10 cellular contexts compared by ENCODE assay signal in the genomic region with DNA sequence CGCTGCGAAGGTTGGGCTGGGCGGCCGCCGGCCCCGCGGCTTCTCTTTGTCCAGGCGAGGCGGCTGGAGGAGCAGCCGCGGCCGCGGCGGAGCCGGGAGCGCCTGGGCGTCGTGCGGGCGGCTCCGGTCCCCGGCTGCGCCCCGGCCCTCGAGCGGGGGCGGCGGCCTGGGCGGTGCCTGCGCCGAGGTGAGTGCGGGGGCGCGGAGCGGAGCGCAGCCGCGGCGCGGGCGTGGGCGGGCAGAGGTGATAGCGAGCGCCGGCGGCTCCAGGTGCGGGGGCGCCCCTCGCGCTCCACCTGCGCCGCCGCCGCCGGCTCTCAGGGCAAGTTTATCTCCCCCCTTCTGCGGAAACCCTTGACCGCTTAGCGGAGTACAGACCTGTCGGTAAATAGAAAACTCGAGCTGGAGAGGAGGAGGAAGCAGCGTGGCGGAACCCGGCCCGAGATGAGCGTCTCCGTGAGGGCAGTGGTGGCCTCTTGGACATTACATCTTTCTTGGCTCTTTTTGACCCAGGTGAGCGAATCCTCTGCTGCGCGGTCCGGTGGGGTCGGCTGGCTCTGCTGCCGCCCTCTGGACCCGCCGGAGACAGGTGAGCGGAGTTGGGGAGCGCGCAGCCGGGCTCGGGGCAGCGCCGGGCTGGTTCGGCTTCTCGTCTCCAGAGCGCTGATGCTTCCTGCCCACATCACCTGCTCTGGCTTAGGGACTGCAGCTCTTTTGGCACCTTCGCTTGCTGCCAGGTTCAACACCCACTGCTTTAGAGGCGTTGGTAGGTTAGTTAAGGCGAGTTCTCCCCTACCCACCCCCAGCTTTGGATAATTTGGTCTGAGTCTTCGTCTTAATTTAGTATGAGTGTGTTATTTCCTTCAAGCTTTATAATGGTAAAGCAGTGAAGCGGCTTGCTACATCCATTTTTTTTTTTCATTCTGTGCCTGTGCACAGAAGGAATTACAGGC. TPM values are rescaled to one million over a fixed set of nuclear protein-coding genes. Genes with fewer than 3 reads are reported as not detected.
DNase-seq lines count a peak whose midpoint lies in the region; ATAC-seq and TF ChIP-seq lines count a peak whose summit lies in the region.
"Had no signal": no experiment of that assay in that cellular context is flagged by ENCODE, and none has a peak within 500 bp of the region (broad histone marks: within the 10 kb centered on the region; RNA-seq: fewer than 3 reads in every experiment).

A gene (plus strand): TSS at position 241 of the 953 bp plus-strand sequence.

- no peaks in the 10 kb centered on the region for H3K36me3 ChIP-seq in heart right ventricle

- H3K27me3 Mint-ChIP-seq in activated T-helper 2 cell treated with anti-CD3 and anti-CD28 coated beads, Interferon-gamma antibody, Interleukin-2, Interleukin-4, amounts not matched to agents 10 μg/mL and 5 μg/mL and 100 μg/mL, durations not matched to agents 14 hours and 24 hours and 36 hours (ENCODE audit: low read depth), result peaks cover 48% of the 10 kb centered on the region

- H3K4me1 Mint-ChIP-seq in activated T-helper 2 cell treated with anti-CD3 and anti-CD28 coated beads, Interferon-gamma antibody, Interleukin-2, Interleukin-4, amounts not matched to agents 10 μg/mL and 5 μg/mL and 100 μg/mL, durations not matched to agents 14 hours and 24 hours and 36 hours (ENCODE audit: low read depth), result no peaks in the 10 kb centered on the region

- ATAC-seq in heart right ventricle (peak; percentile 13 to 66 (median 50)), HG02571 (IDR thresholded peaks at IDR 0.05; ENCODE audit: unreplicated experiment) (no peak), GM18520 (IDR thresholded peaks at IDR 0.05; ENCODE audit: unreplicated experiment) (no peak)

- peaks cover 0 to 7% (median 0%) of the 10 kb centered on the region in 11 donors for H3K9me3 ChIP-seq in heart right ventricle

- H3K27ac ChIP-seq in heart right ventricle, result peak within 1 kb of the TSS in 6 of 10 donors; percentile 22 to 59 (median 51)
- H3K27ac ChIP-seq: C4-2B had no signal

- H3K9me3 Mint-ChIP-seq in activated T-helper 2 cell treated with anti-CD3 and anti-CD28 coated beads, Interferon-gamma antibody, Interleukin-2, Interleukin-4, amounts not matched to agents 10 μg/mL and 5 μg/mL and 100 μg/mL, durations not matched to agents 14 hours and 24 hours and 36 hours, result peaks cover 27% of the 10 kb centered on the region

- intact Hi-C loops in activated T-helper 2 cell treated with anti-CD3 and anti-CD28 coated beads, Interferon-gamma antibody, Interleukin-2, Interleukin-4, amounts not matched to agents 10 μg/mL and 5 μg/mL and 100 μg/mL, durations not matched to agents 14 hours and 24 hours and 36 hours (cut with micrococcal nuclease), result no loop called here
- intact Hi-C loops in heart right ventricle (cut with DNase I), result loop anchor here in 8 of 10 donors (2.0 to 10.0 kb wide), 8 partner anchors 132 to 542 kb away; no protein-coding TSS in a partner anchor

- H3K4me3 Mint-ChIP-seq in activated T-helper 2 cell treated with anti-CD3 and anti-CD28 coated beads, Interferon-gamma antibody, Interleukin-2, Interleukin-4, amounts not matched to agents 10 μg/mL and 5 μg/mL and 100 μg/mL, durations not matched to agents 14 hours and 24 hours and 36 hours (ENCODE audit: low read depth), result peak within 1 kb of the TSS; percentile 60

- H3K4me1 ChIP-seq in heart right ventricle, result peaks cover 0 to 19% (median 5%) of the 10 kb centered on the region in 9 donors

- peak within 1 kb of the TSS; percentile 30 to 66 (median 56) for H3K4me3 ChIP-seq in heart right ventricle

- H3K36me3 Mint-ChIP-seq in activated T-helper 2 cell treated with anti-CD3 and anti-CD28 coated beads, Interferon-gamma antibody, Interleukin-2, Interleukin-4, amounts not matched to agents 10 μg/mL and 5 μg/mL and 100 μg/mL, durations not matched to agents 14 hours and 24 hours and 36 hours (ENCODE audit: low read depth), result no peaks in the 10 kb centered on the region

- peak in 1 of 9 donors; percentile 6 for TF ChIP-seq CTCF in heart right ventricle (IDR thresholded peaks at IDR 0.05)

- peaks cover 0 to 74% (median 43%) of the 10 kb centered on the region in 7 donors for H3K27me3 ChIP-seq in heart right ventricle

- no peak within 1 kb of the TSS for H3K27ac Mint-ChIP-seq in activated T-helper 2 cell treated with anti-CD3 and anti-CD28 coated beads, Interferon-gamma antibody, Interleukin-2, Interleukin-4, amounts not matched to agents 10 μg/mL and 5 μg/mL and 100 μg/mL, durations not matched to agents 14 hours and 24 hours and 36 hours

- DNase-seq in NCI-H1417 (lab: John Stamatoyannopoulos, UW) (peak; percentile 25 to 45 (median 27)), NCI-H1417 treated with DMSO at 0.1 percent for 48 hours (lab: John Stamatoyannopoulos, UW) (no peak), HuH-7.5 (ENCODE audit: low spot score) (peak; percentile 7), heart right ventricle (no peak), retina (peak; percentile 74)
- no peak for DNase-seq in activated T-helper 2 cell treated with anti-CD3 and anti-CD28 coated beads, Interferon-gamma antibody, Interleukin-2, Interleukin-4, amounts not matched to agents 10 μg/mL and 5 μg/mL and 100 μg/mL, durations not matched to agents 14 hours and 24 hours and 36 hours (ENCODE audit: low spot score)

- WGBS in heart right ventricle, 2 donors, result 1 to 2% methylated on average over 75 to 87 of the region's 89 CpGs

RNA-seq across cellular contexts. Expression of the gene that starts here (rescaled TPM):
- not detected in 2 replicates for total RNA-seq in activated T-helper 2 cell treated with anti-CD3 and anti-CD28 coated beads, Interferon-gamma antibody, Interleukin-2, Interleukin-4, amounts not matched to agents 10 μg/mL and 5 μg/mL and 100 μg/mL, durations not matched to agents 14 hours and 24 hours and 36 hours
- 100 to 1,000 TPM in 2 of 10 donors, 10 to 100 TPM in 8; 50.6 to 159 (median 68.7) TPM for total RNA-seq in heart right ventricle
- 10 to 100 TPM; 18.7 to 21.9 TPM for polyA plus RNA-seq in heart right ventricle
- total RNA-seq: activated CD8-positive, alpha-beta memory T cell treated with anti-CD3 and anti-CD28 coated beads for 36 hours had no signal

Comparison
In these comparisons a context has a peak if more than half of its experiments do, and no peak if none do; other contexts are left out.
1. RNA of the gene that starts here (total RNA-seq): 50.6 to 159 TPM in heart right ventricle; not detected in activated T-helper 2 cell treated with anti-CD3 and anti-CD28 coated beads, Interferon-gamma antibody, Interleukin-2, Interleukin-4, amounts not matched to agents 10 μg/mL and 5 μg/mL and 100 μg/mL, durations not matched to agents 14 hours and 24 hours and 36 hours; every median in the first group is over 10 times any median in the second.
2. DNase-seq: peak in NCI-H1417 (3 of 3), HuH-7.5 (single experiment) and retina (single experiment); none in NCI-H1417 treated with DMSO at 0.1 percent for 48 hours (single experiment), activated T-helper 2 cell treated with anti-CD3 and anti-CD28 coated beads, Interferon-gamma antibody, Interleukin-2, Interleukin-4, amounts not matched to agents 10 μg/mL and 5 μg/mL and 100 μg/mL, durations not matched to agents 14 hours and 24 hours and 36 hours (single experiment) and heart right ventricle (0 of 2).
3. ATAC-seq: peak in heart right ventricle (8 of 8); none in HG02571 (single experiment) and GM18520 (single experiment).